In the genomic region with DNA sequence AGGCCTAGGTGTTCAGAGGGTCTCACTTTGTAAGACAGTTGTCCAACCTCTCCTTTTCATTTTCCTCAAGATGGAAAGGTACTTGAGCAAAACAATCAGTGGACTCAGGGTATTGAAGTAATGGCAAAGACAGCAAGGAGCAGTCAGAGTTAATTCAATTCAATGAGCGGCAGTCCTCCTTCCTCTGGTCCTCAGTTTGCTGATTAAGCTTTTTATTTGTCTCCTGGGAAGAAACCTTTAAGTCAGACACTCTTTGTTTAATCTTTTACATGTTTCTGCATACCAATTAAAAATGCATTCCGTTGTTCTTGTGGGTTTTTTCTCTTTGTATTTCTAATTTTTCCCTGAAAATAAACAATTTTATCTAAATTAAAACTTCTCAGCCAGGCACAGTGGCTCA, we compare ENCODE assay signal across 26 cellular contexts. TPM values are rescaled to one million over a fixed set of nuclear protein-coding genes. Genes with fewer than 3 reads are reported as not detected.
DNase-seq lines count a peak whose midpoint lies in the region; ATAC-seq, FAIRE-seq and TF ChIP-seq lines count a peak whose summit lies in the region.
"Had no signal": no experiment of that assay in that cellular context is flagged by ENCODE, and none has a peak within 500 bp of the region (broad histone marks: within the 10 kb centered on the region; RNA-seq: fewer than 3 reads in every experiment).

No MANE protein-coding gene starts in this region.

- no peaks in the 10 kb centered on the region for H3K9me1 ChIP-seq in K562 (ENCODE audit: control insufficient read depth, insufficient read depth, low read length)

- H2AFZ ChIP-seq in Loucy (ENCODE audit: low read length) = peak overlapping the region; percentile 59
- H2AFZ ChIP-seq in K562 (ENCODE audit: low read depth, low read length) = no peak overlapping the region

- H3K9ac ChIP-seq in Loucy (ENCODE audit: low read depth, low read length, poor library complexity, severe bottlenecking) (peak overlapping the region; percentile 4), K562 (ENCODE audit: insufficient read depth in 1 of 2, low read depth in 2 of 2, low read length in 2 of 2) (no peak overlapping the region)
- H3K9ac ChIP-seq: BLaER1 treated with 17β-estradiol and CSF1 and Interleukin-3, amounts not matched to agents 10 nM and 100 nM; GM23248 had no signal

- TF ChIP-seq RAD21 in A549 (conservative IDR thresholded peaks at IDR 0.05 in 1 of 2, IDR thresholded peaks at IDR 0.05 in 1 of 2) (no peak), K562 (CRISPR knock-in tag; conservative IDR thresholded peaks at IDR 0.05 in 1 of 2, IDR thresholded peaks at IDR 0.05 in 1 of 2) (no peak)

- no peak overlapping the region for H3K27ac ChIP-seq in A549
- peak overlapping the region; percentile 8 for H3K27ac ChIP-seq in A673 (ENCODE audit: low read depth, low read length, poor library complexity, severe bottlenecking)
- no peak overlapping the region for H3K27ac ChIP-seq in K562 (ENCODE audit: extremely low read depth, low read depth, low read length)
- H3K27ac ChIP-seq: BLaER1 treated with 17β-estradiol and CSF1 and Interleukin-3, amounts not matched to agents 10 nM and 100 nM; GM23248 had no signal

- H3K36me3 ChIP-seq in A673 (ENCODE audit: insufficient read depth, low read length, poor library complexity, severe bottlenecking) (peaks cover 4% of the 10 kb centered on the region), Loucy (ENCODE audit: insufficient read depth, low read length) (no peaks in the 10 kb centered on the region), K562 (ENCODE audit: control insufficient read depth, insufficient read depth, low read length) (no peaks in the 10 kb centered on the region)
- H3K36me3 ChIP-seq: BE2C; BLaER1 treated with 17β-estradiol and CSF1 and Interleukin-3, amounts not matched to agents 10 nM and 100 nM had no signal

- peaks cover 5% of the 10 kb centered on the region; the same call in 1 of the 2 replicates for H3F3A ChIP-seq in Loucy (ENCODE audit: low read depth)

- no peak for DNase-seq in A549 (ENCODE audit: low read depth in 1 of 2, low spot score in 1 of 2)
- DNase-seq in A673 (ENCODE audit: low spot score) = peak; percentile 53
- DNase-seq in K562 (ENCODE audit: extremely low read depth in 1 of 4, low spot score in 3 of 4) = no peak
- no peak for DNase-seq in NCI-H748 treated with DMSO at 0.1 percent for 48 hours (lab: John Stamatoyannopoulos, UW)
- DNase-seq in activated naive CD4-positive, alpha-beta T cell (lab: John Stamatoyannopoulos, UW) = no peak
- no peak for DNase-seq in kidney glomerular epithelial cell (lab: John Stamatoyannopoulos, UW)
- DNase-seq: ACHN; AML-193; BE2C; CD4-positive, alpha-beta T cell; CD8-positive, alpha-beta memory T cell; DMS 273 treated with DMSO at 0.1 percent for 48 hours; DMS79; EL; GDM1; GM23248; H7; HCEC 1CT had no signal

- H3K9me3 ChIP-seq in A549 (0 out of 3 replicates have a peak, but pooled peaks cover under 1% of the 10 kb centered on the region), A673 (ENCODE audit: low read depth, low read length, poor library complexity, severe bottlenecking) (peaks cover 18% of the 10 kb centered on the region), Loucy (ENCODE audit: insufficient read depth, low read depth, low read length) (peaks cover 9% of the 10 kb centered on the region), K562 (replicated peaks; ENCODE audit: control insufficient read depth, insufficient read depth, low read depth, low read length) (no peaks in the 10 kb centered on the region)
- H3K9me3 ChIP-seq: BE2C had no signal

- no peak for TF ChIP-seq EP300 in A549 (IDR thresholded peaks at IDR 0.05)
- TF ChIP-seq EP300 in K562 (IDR thresholded peaks at IDR 0.05; ENCODE audit: low read length) = no peak

- H4K20me1 ChIP-seq in Loucy (ENCODE audit: insufficient read depth, low read length, poor library complexity, severe bottlenecking) (no peaks in the 10 kb centered on the region), K562 (replicated peaks; ENCODE audit: control insufficient read depth, insufficient read depth, low read length) (no peaks in the 10 kb centered on the region)
- H4K20me1 ChIP-seq: BLaER1 treated with 17β-estradiol and CSF1 and Interleukin-3, amounts not matched to agents 10 nM and 100 nM had no signal

- intact Hi-C loops in A673 (cut with micrococcal nuclease; ENCODE audit: unreplicated experiment) = loop anchor here (2.0 kb wide), 2 partner anchors 64 to 190 kb away; no protein-coding TSS in a partner anchor
- intact Hi-C loops in K562 (cut with micrococcal nuclease) = no loop called here

- H3K4me2 ChIP-seq in A549 (no peak overlapping the region), Loucy (ENCODE audit: low read depth, low read length, poor library complexity, severe bottlenecking) (no peak overlapping the region), K562 (ENCODE audit: insufficient read depth, low read length) (no peak overlapping the region)
- H3K4me2 ChIP-seq: BLaER1 treated with 17β-estradiol and CSF1 and Interleukin-3, amounts not matched to agents 10 nM and 100 nM had no signal

- TF ChIP-seq CTCF in A549 (IDR thresholded peaks at IDR 0.05) = no peak
- TF ChIP-seq CTCF in A673 (conservative IDR thresholded peaks at IDR 0.05; ENCODE audit: low read depth, low read length) = no peak
- no peak for TF ChIP-seq CTCF in Loucy (conservative IDR thresholded peaks at IDR 0.05; ENCODE audit: low read length)
- TF ChIP-seq CTCF in K562 (IDR thresholded peaks at IDR 0.05 in 2 of 3, conservative IDR thresholded peaks at IDR 0.05 in 1 of 3; ENCODE audit: insufficient read depth in 2 of 3, low read depth in 1 of 3, low read length in 3 of 3) = no peak

- BruUV-seq in A673 (replicated peaks; lab: Mats Ljungman, UMichigan) = no TSS peak
- no TSS peak for BruUV-seq in K562 (replicated peaks; lab: Mats Ljungman, UMichigan)

- WGBS in A549 (ENCODE audit: missing lambda C conversion rate) = 60% methylated on average over 2 of the region's 2 CpGs
- WGBS in K562 (ENCODE audit: insufficient coverage, low coverage, missing lambda C conversion rate) = 6% methylated on average over 2 of the region's 2 CpGs

- POLR2A ChIA-PET in A549 (lab: Yijun Ruan, JAX) (no interaction called here), A673 (lab: Charles Lee; ENCODE audit: low non-redundant PET) (no interaction called here), K562 (lab: Yijun Ruan, JAX) (interaction anchor here (1.2 kb wide), 1 partner anchor 95 kb away, joined by 3 read pairs; no protein-coding TSS in a partner anchor)

- no peak for TF ChIP-seq POLR2A in A549 (IDR thresholded peaks at IDR 0.05; ENCODE audit: low read length)
- no peak for TF ChIP-seq POLR2A in K562 (conservative IDR thresholded peaks at IDR 0.05)

- FAIRE-seq in A549 (lab: Jason Lieb, UNC) (no peak), K562 (lab: Jason Lieb, UNC) (no peak)
- FAIRE-seq: D721Med, GM12878, GM19239, H1 had no signal

- no peak for ATAC-seq in A549
- no peak for ATAC-seq in K562
- ATAC-seq: GM12878 had no signal

- no peaks in the 10 kb centered on the region for H3K4me1 ChIP-seq in A549
- H3K4me1 ChIP-seq in A673 (ENCODE audit: insufficient read depth, low read length, poor library complexity, severe bottlenecking) = peaks cover 41% of the 10 kb centered on the region
- H3K4me1 ChIP-seq in Loucy (ENCODE audit: insufficient read depth, low read length, poor library complexity, severe bottlenecking) = peaks cover 48% of the 10 kb centered on the region
- no peaks in the 10 kb centered on the region; a peak in 1 of 5 replicates for H3K4me1 ChIP-seq in K562 (replicated peaks in 1 of 2; ENCODE audit: control insufficient read depth in 2 of 2, insufficient read depth in 2 of 2, low read length in 2 of 2)
- H3K4me1 ChIP-seq: BE2C; BLaER1 treated with 17β-estradiol and CSF1 and Interleukin-3, amounts not matched to agents 10 nM and 100 nM had no signal

- in situ Hi-C loops in K562 (cut with MboI) = no loop called here

- H3K79me2 ChIP-seq in Loucy (ENCODE audit: insufficient read depth, low read length) = no peaks in the 10 kb centered on the region
- no peaks in the 10 kb centered on the region for H3K79me2 ChIP-seq in K562 (ENCODE audit: control insufficient read depth, insufficient read depth, low read length)

- H3K9me2 ChIP-seq in Loucy (replicated peaks; ENCODE audit: low read depth, low read length) = no peaks in the 10 kb centered on the region

- H3K27me3 ChIP-seq in A673 (replicated peaks; ENCODE audit: insufficient read depth, low read depth, low read length, poor library complexity) (no peaks in the 10 kb centered on the region), Loucy (ENCODE audit: insufficient read depth, low read length, poor library complexity, severe bottlenecking) (no peaks in the 10 kb centered on the region), K562 (ENCODE audit: control insufficient read depth in 2 of 2, insufficient read depth in 2 of 2, low read length in 2 of 2) (no peaks in the 10 kb centered on the region; a peak in 1 of 5 replicates)
- H3K27me3 ChIP-seq: BE2C; BLaER1 treated with 17β-estradiol and CSF1 and Interleukin-3, amounts not matched to agents 10 nM and 100 nM had no signal

- H3K4me3 ChIP-seq in A549 (no peak overlapping the region), A673 (ENCODE audit: low read depth, low read length, poor library complexity, severe bottlenecking) (no peak overlapping the region), Loucy (ENCODE audit: low read length, poor library complexity, severe bottlenecking) (no peak overlapping the region), K562 (no peak overlapping the region)
- H3K4me3 ChIP-seq: BLaER1 treated with 17β-estradiol and CSF1 and Interleukin-3, amounts not matched to agents 10 nM and 100 nM; GM12878; GM23248 had no signal

- CTCF ChIA-PET in A549 (lab: Yijun Ruan, JAX) = interaction anchor here (1.2 to 4.0 kb wide), 9 partner anchors 9 to 197 kb away, joined by 3 to 15 read pairs (median 4); no protein-coding TSS in a partner anchor
- CTCF ChIA-PET in A673 (lab: Charles Lee) = interaction anchor here (0.5 to 2.0 kb wide), 3 partner anchors 9 to 155 kb away, joined by 3 to 7 read pairs (median 5); no protein-coding TSS in a partner anchor
- CTCF ChIA-PET in K562 (lab: Yijun Ruan, JAX; ENCODE audit: low intra/inter-chr PET ratio) = no interaction called here

RNA-seq across cellular contexts. Expression of gene ALDH1L1, which starts 18.9 kb away (rescaled TPM):
- polyA plus RNA-seq in A549 (2011; rRNA removed) = 0.18 and 0.40 TPM in 2 replicates
- 0.16 and 0.21 TPM in 2 replicates for polyA plus RNA-seq in A549 (2012; cell fraction: cytosol; rRNA removed)
- polyA plus RNA-seq in A549 (2012; cell fraction: nucleus; rRNA removed) = 0.43 and 1.1 TPM in 2 replicates
- 0.13 to 0.21 TPM (median 0.14 TPM) in 3 replicates for polyA plus RNA-seq in A549 (2017; fragmentation: RNase III; extraction: RNeasy Plus Mini Kit Qiagen cat#74134 plus additional on column Dnase treatment)
- polyA minus RNA-seq in A549 (2011; rRNA and poly(A)+ RNA removed) = 0.29 and 0.63 TPM in 2 replicates
- total RNA-seq in A673 (2021) = 16.9 and 17.1 TPM in 2 replicates
- 0.21 TPM in 1 of 2 replicates, not detected in the other for total RNA-seq in K562 (2011; cell fraction: chromatin; rRNA removed; ENCODE audit: low replicate concordance)
- total RNA-seq in K562 (2011; cell fraction: nucleolus; rRNA removed) = not detected in 2 replicates
- total RNA-seq in K562 (2011; cell fraction: nucleoplasm; rRNA removed) = not detected in 2 replicates
- total RNA-seq in K562 (2014; rRNA removed) = 0.23 and 0.33 TPM in 2 replicates
- 0.51 and 0.58 TPM in 2 replicates for total RNA-seq in K562 (2014; rRNA removed; fragmentation: Illumina TruSeq; extraction: Trizol)
- total RNA-seq in K562 (2015; rRNA removed; fragmentation: Illumina TruSeq; extraction: Trizol) = 1.8 and 1.9 TPM in 2 replicates
- total RNA-seq in K562 (2021) = 0.60 and 1.5 TPM in 2 replicates
- not detected in 2 replicates for polyA plus RNA-seq in K562 (2011; rRNA removed)
- polyA plus RNA-seq in K562 (2011; cell fraction: cytosol; rRNA removed) = 0.03 TPM in 1 of 2 replicates, not detected in the other
- not detected in 2 replicates for polyA plus RNA-seq in K562 (2011; cell fraction: nucleus; rRNA removed)
- polyA plus RNA-seq in K562 (2012) = 0.65 and 3.8 TPM in 2 replicates
- polyA plus RNA-seq in K562 (2014; fragmentation: Illumina TruSeq; extraction: Trizol) = 0.56 and 0.96 TPM in 2 replicates
- polyA plus RNA-seq in K562 (2014; fragmentation: Nextera tagmentation; extraction: Ambion mirVana) = under 1 TPM; 0.06 to 0.34 TPM
- polyA plus RNA-seq in K562 (2014; rRNA removed) = 0.24 and 1.7 TPM in 2 replicates
- polyA minus RNA-seq in K562 (2011; rRNA and poly(A)+ RNA removed) = not detected in 2 replicates
- polyA minus RNA-seq in K562 (2011; cell fraction: cytosol; rRNA and poly(A)+ RNA removed) = not detected in 2 replicates
- polyA minus RNA-seq in K562 (2011; cell fraction: nucleus; rRNA and poly(A)+ RNA removed) = not detected in 2 replicates
- total RNA-seq: A172; CD4-positive, alpha-beta T cell; CD8-positive, alpha-beta memory T cell; GM23248 had no signal
- polyA plus RNA-seq: CD14-positive monocyte; CD8-positive, alpha-beta memory T cell; GM23248 had no signal

Comparison
In these comparisons a context has a peak if more than half of its experiments do, and no peak if none do; other contexts are left out.
1. Of the 35 proteins assayed by ChIP-seq in both K562 and A549: peak only in K562: none; only in A549: MAFK; in both: none; in neither: 34.